Comparison of ENCODE assay signal across 8 cellular contexts in genomic region chr6:32189742-32190053, GRCh38. TPM values are rescaled to one million over a fixed set of nuclear protein-coding genes. Genes with fewer than 3 reads are reported as not detected.
DNase-seq lines count a peak whose midpoint lies in the region; ATAC-seq and TF ChIP-seq lines count a peak whose summit lies in the region.

No MANE protein-coding gene starts in this region.

- intact Hi-C loops in IMR-90 (cut with micrococcal nuclease) (loop anchor here (5.0 kb wide), 1 partner anchor 783 kb away; no protein-coding TSS in a partner anchor), adrenal gland (cut with DNase I) (loop anchor here in 1 of 2 donors (5.0 kb wide), 1 partner anchor 77 kb away; no protein-coding TSS in a partner anchor)

- peak overlapping the region; percentile 90 to 100 (median 98) for H3K27ac Mint-ChIP-seq in immature natural killer cell
- H3K27ac Mint-ChIP-seq in stimulated activated naive B cell treated with anti-CD40 and anti-IgM and Interleukin-4, amounts not matched to agents 10 μg/mL and 1 μg/mL and 100 μg/mL, for 72 hours = peak overlapping the region; percentile 89

- H4K91ac ChIP-seq in IMR-90 (ENCODE audit: insufficient read depth, low read depth, low read length) = peak overlapping the region; percentile 96; the same call in 1 of the 2 replicates

- H3K9me3 Mint-ChIP-seq in immature natural killer cell = no peaks in the 10 kb centered on the region
- no peaks in the 10 kb centered on the region for H3K9me3 Mint-ChIP-seq in stimulated activated naive B cell treated with anti-CD40 and anti-IgM and Interleukin-4, amounts not matched to agents 10 μg/mL and 1 μg/mL and 100 μg/mL, for 72 hours

- BruUV-seq in IMR-90 (replicated peaks; lab: Mats Ljungman, UMichigan) = no TSS peak

- no peak for DNase-seq in IMR-90
- peak in 2 of 7 donors; percentile 28 to 70 for DNase-seq in adrenal gland
- DNase-seq in immature natural killer cell = no peak
- no peak for DNase-seq in stimulated activated naive B cell treated with anti-CD40 and anti-IgM and Interleukin-4, amounts not matched to agents 10 μg/mL and 1 μg/mL and 100 μg/mL, for 72 hours
- DNase-seq in DMS153 (lab: John Stamatoyannopoulos, UW) = no peak

- ATAC-seq in IMR-90 (ENCODE audit: low read depth) (peak; percentile 2), GM21576 (IDR thresholded peaks at IDR 0.05; ENCODE audit: unreplicated experiment) (no peak), HG02759 (IDR thresholded peaks at IDR 0.05; ENCODE audit: unreplicated experiment) (no peak), GM21529 (IDR thresholded peaks at IDR 0.05; ENCODE audit: unreplicated experiment) (no peak)
- ATAC-seq in stimulated activated naive B cell treated with anti-CD40 and anti-IgM and Interleukin-4, amounts not matched to agents 10 μg/mL and 1 μg/mL and 100 μg/mL, for 72 hours (replicated peaks) = peak in 1 of 2 donors; percentile 6

- H3K27ac ChIP-seq in IMR-90 (ENCODE audit: insufficient read depth, low read length) (peak overlapping the region; percentile 91), adrenal gland (peak overlapping the region; percentile 87 to 96 (median 89))

- H3K4me3 ChIP-seq in IMR-90 (ENCODE audit: insufficient read depth, low read depth, low read length) (peak overlapping the region; percentile 75), adrenal gland (peak overlapping the region; percentile 25 to 82 (median 72))

- TF ChIP-seq POLR2A in IMR-90 (IDR thresholded peaks at IDR 0.05; ENCODE audit: low read depth, low read length) (no peak), adrenal gland (IDR thresholded peaks at IDR 0.05) (no peak)

- H3K18ac ChIP-seq in IMR-90 (ENCODE audit: low read depth, low read length) = peak overlapping the region; percentile 68; the same call in 1 of the 2 replicates

- TF ChIP-seq CTCF in IMR-90 (conservative IDR thresholded peaks at IDR 0.05; ENCODE audit: low read depth, low read length) (no peak), adrenal gland (IDR thresholded peaks at IDR 0.05) (no peak)

- no peak overlapping the region for H2AFZ ChIP-seq in IMR-90 (replicated peaks; ENCODE audit: low read length, poor library complexity)

- no peak overlapping the region for H2BK15ac ChIP-seq in IMR-90 (ENCODE audit: low read depth, low read length)

- in situ Hi-C loops in IMR-90 (cut with MboI; ENCODE audit: low sequenced_read_pairs) = loop anchor here (5.0 to 25.0 kb wide), 2 partner anchors 72 to 773 kb away; partner anchors contain the start of genes BRD2 and HLA-DMA

- peak overlapping the region; percentile 85 for H3K4me2 ChIP-seq in IMR-90 (ENCODE audit: low read depth, low read length)

- peak overlapping the region; percentile 88 for H2AK9ac ChIP-seq in IMR-90 (replicated peaks; ENCODE audit: low read depth, low read length, poor library complexity)

- no peaks in the 10 kb centered on the region for H3K27me3 ChIP-seq in IMR-90 (ENCODE audit: control insufficient read depth, insufficient read depth, low read length)
- H3K27me3 ChIP-seq in adrenal gland = no peaks in the 10 kb centered on the region

- H3K9me1 ChIP-seq in IMR-90 (ENCODE audit: insufficient read depth, low read length) = peaks cover 18% of the 10 kb centered on the region

- peaks cover 71 to 74% of the 10 kb centered on the region in 2 donors for H3K4me1 Mint-ChIP-seq in immature natural killer cell
- peaks cover 52 to 78% of the 10 kb centered on the region in 2 donors for H3K4me1 Mint-ChIP-seq in stimulated activated naive B cell treated with anti-CD40 and anti-IgM and Interleukin-4, amounts not matched to agents 10 μg/mL and 1 μg/mL and 100 μg/mL, for 72 hours

- dilution Hi-C loops in IMR-90 (cut with HindIII; ENCODE audit: low sequenced_read_pairs, unreplicated experiment) = no loop called here

- POLR2A ChIA-PET in IMR-90 (lab: Charles Lee; ENCODE audit: unreplicated experiment) = interaction anchor here (0.5 to 1.8 kb wide), 3 partner anchors 12 to 704 kb away, joined by 3 to 5 read pairs (median 5); no protein-coding TSS in a partner anchor

- H3K56ac ChIP-seq in IMR-90 (ENCODE audit: extremely low read depth, insufficient read depth, low read length) = peak overlapping the region; percentile 98; the same call in 1 of the 2 replicates

- H3K9me3 ChIP-seq in IMR-90 (ENCODE audit: control insufficient read depth, insufficient read depth, low read length) (no peaks in the 10 kb centered on the region), adrenal gland (replicated peaks in 1 of 3) (no peaks in the 10 kb centered on the region)

- H3K36me3 ChIP-seq in IMR-90 (ENCODE audit: control insufficient read depth, insufficient read depth, low read length) = peaks cover 18% of the 10 kb centered on the region
- peaks cover 0 to 23% of the 10 kb centered on the region in 2 donors for H3K36me3 ChIP-seq in adrenal gland (replicated peaks in 1 of 2)

- peak overlapping the region; percentile 97 for H3K4ac ChIP-seq in IMR-90 (ENCODE audit: low read depth, low read length)

- H2BK20ac ChIP-seq in IMR-90 (ENCODE audit: low read depth, low read length) = no peak overlapping the region

- H3K9ac ChIP-seq in IMR-90 (ENCODE audit: low read depth, low read length) = peak overlapping the region; percentile 99

- peak overlapping the region; percentile 85 to 94 (median 90) for H3K4me3 Mint-ChIP-seq in immature natural killer cell
- peak overlapping the region; percentile 90 to 95 for H3K4me3 Mint-ChIP-seq in stimulated activated naive B cell treated with anti-CD40 and anti-IgM and Interleukin-4, amounts not matched to agents 10 μg/mL and 1 μg/mL and 100 μg/mL, for 72 hours

- CTCF ChIA-PET in IMR-90 (lab: Yijun Ruan, JAX) = no interaction called here

- peaks cover 5 to 24% (median 11%) of the 10 kb centered on the region in 3 donors for H3K36me3 Mint-ChIP-seq in immature natural killer cell
- peaks cover 42 to 60% of the 10 kb centered on the region in 2 donors for H3K36me3 Mint-ChIP-seq in stimulated activated naive B cell treated with anti-CD40 and anti-IgM and Interleukin-4, amounts not matched to agents 10 μg/mL and 1 μg/mL and 100 μg/mL, for 72 hours

- peak overlapping the region; percentile 99; the same call in 1 of the 2 replicates for H2AK5ac ChIP-seq in IMR-90 (ENCODE audit: low read depth, low read length)

- peaks cover 6 to 22% (median 20%) of the 10 kb centered on the region in 3 donors for H3K27me3 Mint-ChIP-seq in immature natural killer cell (ENCODE audit: low read depth in 3 of 3)
- H3K27me3 Mint-ChIP-seq in stimulated activated naive B cell treated with anti-CD40 and anti-IgM and Interleukin-4, amounts not matched to agents 10 μg/mL and 1 μg/mL and 100 μg/mL, for 72 hours = no peaks in the 10 kb centered on the region

- H4K8ac ChIP-seq in IMR-90 (ENCODE audit: low read depth in 2 of 2, low read length in 2 of 2) = peak overlapping the region; percentile 76 to 87; a peak in 3 of 4 replicates

- no peak for TF ChIP-seq RAD21 in IMR-90 (IDR thresholded peaks at IDR 0.05; ENCODE audit: low read length)

- peak overlapping the region; percentile 99 for H3K14ac ChIP-seq in IMR-90 (replicated peaks; ENCODE audit: low read depth, low read length)

- H3K79me1 ChIP-seq in IMR-90 (ENCODE audit: low read depth in 1 of 2, low read length in 2 of 2) = peaks cover 21 to 64% of the 10 kb centered on the region in 2 experiments

- H3K4me1 ChIP-seq in IMR-90 (ENCODE audit: control insufficient read depth, insufficient read depth, low read length) (peaks cover 12% of the 10 kb centered on the region), adrenal gland (replicated peaks in 1 of 2) (peaks cover 16 to 48% of the 10 kb centered on the region in 2 donors)

- H3K23ac ChIP-seq in IMR-90 (ENCODE audit: low read depth, low read length) = peak overlapping the region; percentile 99; the same call in 1 of the 2 replicates

- H2BK120ac ChIP-seq in IMR-90 (ENCODE audit: low read depth, low read length) = 0 out of 2 replicates have a peak overlapping the region, but pooled peaks have one; percentile 72

- H4K5ac ChIP-seq in IMR-90 (ENCODE audit: low read depth, low read length) = peak overlapping the region; percentile 65

- peak overlapping the region; percentile 83 for H2BK5ac ChIP-seq in IMR-90 (ENCODE audit: low read depth, low read length, poor library complexity, severe bottlenecking)

- H4K20me1 ChIP-seq in IMR-90 (ENCODE audit: insufficient read depth, low read length) = no peaks in the 10 kb centered on the region

- 0% methylated on average over 2 of the region's 23 CpGs; no CpG with 5 or more reads in 1 of the 2 experiments for WGBS in IMR-90 (ENCODE audit: extremely low coverage in 2 of 2, insufficient read length in 1 of 2), 2 experiments
- WGBS in adrenal gland, 4 donors = 2 to 16% methylated on average over 20 to 23 of the region's 23 CpGs; no CpG with 5 or more reads in 2 of the 4 donors

RNA-seq across cellular contexts. Expression of gene PBX2, which starts 0.3 kb away (rescaled TPM):
- 13.9 and 17.7 TPM in 2 replicates for total RNA-seq in IMR-90 (2012; rRNA removed)
- polyA plus RNA-seq in IMR-90 (2012; rRNA removed) = 56.8 and 58.0 TPM in 2 replicates
- 28.8 and 42.1 TPM in 2 replicates for polyA plus RNA-seq in IMR-90 (2012; cell fraction: cytosol; rRNA removed)
- 262 and 270 TPM in 2 replicates for polyA plus RNA-seq in IMR-90 (2012; cell fraction: nucleus; rRNA removed; ENCODE audit: low replicate concordance)
- total RNA-seq in adrenal gland = 100 to 1,000 TPM in 1 of 8 donors, 10 to 100 TPM in 7; 37.4 to 109 (median 61.3) TPM
- polyA plus RNA-seq in adrenal gland = 100 to 1,000 TPM in 1 of 3 donors, 10 to 100 TPM in 2; 46.6 to 211 (median 85.1) TPM
- polyA plus RNA-seq in immature natural killer cell = 1 to 10 TPM in 2 of 3 donors, under 1 TPM in 1; 0.31 to 2.4 (median 1.6) TPM

RNA-seq across cellular contexts. Expression of gene GPSM3, which starts 2.7 kb away (rescaled TPM):
- 3.0 and 3.9 TPM in 2 replicates for total RNA-seq in IMR-90 (2012; rRNA removed)
- 9.8 and 12.2 TPM in 2 replicates for polyA plus RNA-seq in IMR-90 (2012; rRNA removed)
- polyA plus RNA-seq in IMR-90 (2012; cell fraction: cytosol; rRNA removed) = 6.9 and 7.5 TPM in 2 replicates
- 6.9 and 8.2 TPM in 2 replicates for polyA plus RNA-seq in IMR-90 (2012; cell fraction: nucleus; rRNA removed; ENCODE audit: low replicate concordance)
- total RNA-seq in adrenal gland = 10 to 100 TPM; 12.7 to 40.3 (median 19.2) TPM
- 10 to 100 TPM in 2 of 3 donors, 1 to 10 TPM in 1; 4.8 to 32.2 (median 15.9) TPM for polyA plus RNA-seq in adrenal gland
- 100 to 1,000 TPM in 1 of 3 donors, 10 to 100 TPM in 2; 82.2 to 123 (median 84.5) TPM for polyA plus RNA-seq in immature natural killer cell

RNA-seq across cellular contexts. Expression of gene AGER, which starts 5.6 kb away (rescaled TPM):
- total RNA-seq in IMR-90 (2012; rRNA removed) (0.18 and 0.28 TPM in 2 replicates), adrenal gland (1 to 10 TPM in 7 of 8 donors, not detected in 1; 1.4 to 9.7 (median 2.7) TPM)
- polyA plus RNA-seq in IMR-90 (2012; rRNA removed) (4.2 and 4.9 TPM in 2 replicates), adrenal gland (10 to 100 TPM in 2 of 3 donors, 1 to 10 TPM in 1; 1.7 to 63.9 (median 18.1) TPM), immature natural killer cell (under 1 TPM in 2 of 3 donors, not detected in 1; 0.25 to 0.57 TPM)
- 1.1 and 2.2 TPM in 2 replicates for polyA plus RNA-seq in IMR-90 (2012; cell fraction: cytosol; rRNA removed)
- 30.4 and 52.1 TPM in 2 replicates for polyA plus RNA-seq in IMR-90 (2012; cell fraction: nucleus; rRNA removed; ENCODE audit: low replicate concordance)

RNA-seq across cellular contexts. Expression of gene RNF5, which starts 11.5 kb away (rescaled TPM):
- total RNA-seq in IMR-90 (2012; rRNA removed) (18.8 and 28.1 TPM in 2 replicates), adrenal gland (100 to 1,000 TPM in 6 of 8 donors, 10 to 100 TPM in 2; 90.6 to 146 (median 116) TPM)
- polyA plus RNA-seq in IMR-90 (2012; rRNA removed) (34.1 and 41.4 TPM in 2 replicates), adrenal gland (100 to 1,000 TPM in 1 of 3 donors, 10 to 100 TPM in 2; 47.2 to 120 (median 93.2) TPM), immature natural killer cell (100 to 1,000 TPM; 126 to 190 (median 165) TPM)
- polyA plus RNA-seq in IMR-90 (2012; cell fraction: cytosol; rRNA removed) = 33.4 and 41.0 TPM in 2 replicates
- 16.1 and 29.7 TPM in 2 replicates for polyA plus RNA-seq in IMR-90 (2012; cell fraction: nucleus; rRNA removed; ENCODE audit: low replicate concordance)

RNA-seq across cellular contexts. Expression of gene AGPAT1, which starts 13.8 kb away (rescaled TPM):
- total RNA-seq in IMR-90 (2012; rRNA removed) (27.2 TPM in 2 replicates), adrenal gland (10 to 100 TPM; 51.9 to 91.9 (median 70.2) TPM)
- polyA plus RNA-seq in IMR-90 (2012; rRNA removed) (116 and 126 TPM in 2 replicates), adrenal gland (10 to 100 TPM; 63.5 to 75.8 (median 70.1) TPM), immature natural killer cell (10 to 100 TPM; 14.9 to 24.3 (median 17.2) TPM)
- polyA plus RNA-seq in IMR-90 (2012; cell fraction: cytosol; rRNA removed) = 104 and 146 TPM in 2 replicates
- 76.1 and 123 TPM in 2 replicates for polyA plus RNA-seq in IMR-90 (2012; cell fraction: nucleus; rRNA removed; ENCODE audit: low replicate concordance)

Comparison
In these comparisons a context has a peak if more than half of its experiments do, and no peak if none do; other contexts are left out.
1. RNA of gene PBX2, which starts 0.3 kb away (polyA plus RNA-seq): 46.6 to 211 TPM in adrenal gland and 28.8 to 270 TPM in IMR-90; 0.31 to 2.4 TPM in immature natural killer cell; every median in the first group is over 4 times any median in the second.